14 cellular contexts compared by ENCODE assay signal in genomic region chr17:80970762-80971703, GRCh38. TPM values are rescaled to one million over a fixed set of nuclear protein-coding genes. Genes with fewer than 3 reads are reported as not detected.
DNase-seq lines count a peak whose midpoint lies in the region; ATAC-seq and TF ChIP-seq lines count a peak whose summit lies in the region.
"Had no signal": no experiment of that assay in that cellular context is flagged by ENCODE, and none has a peak within 500 bp of the region (broad histone marks: within the 10 kb centered on the region; RNA-seq: fewer than 3 reads in every experiment).

No MANE protein-coding gene starts in this region.

- no peak overlapping the region for H3K4me3 Mint-ChIP-seq in activated T-cell treated with anti-CD3 and anti-CD28 coated beads, Interleukin-2, amount 50 U/mL, for 72 hours
- H3K4me3 Mint-ChIP-seq in glutamatergic neuron (ENCODE audit: unreplicated experiment) = no peak overlapping the region
- peak overlapping the region in 1 of 2 donors; percentile 78 for H3K4me3 Mint-ChIP-seq in stimulated activated naive B cell treated with anti-CD40 and anti-IgM and Interleukin-4, amounts not matched to agents 10 μg/mL and 1 μg/mL and 100 μg/mL, for 72 hours
- H3K4me3 Mint-ChIP-seq: WTC11 had no signal

- no peak overlapping the region for H3K4me3 ChIP-seq in OCI-LY1 (ENCODE audit: low read depth, low read length, poor library complexity, severe bottlenecking)
- H3K4me3 ChIP-seq: mucosa of descending colon, smooth muscle cell, upper lobe of right lung had no signal

- no peaks in the 10 kb centered on the region for H3F3A ChIP-seq in OCI-LY1 (ENCODE audit: insufficient read depth, low read length)

- no peak for DNase-seq in activated T-cell treated with anti-CD3 and anti-CD28 coated beads, Interleukin-2, amount 50 U/mL, for 72 hours
- no peak for DNase-seq in activated T-cell treated with anti-CD3 and anti-CD28 coated beads, Interleukin-2, amount 50 U/mL, for 48 hours
- DNase-seq in glutamatergic neuron (peak; percentile 24), iPS-NIHi11 (ENCODE audit: low spot score) (no peak)
- no peak for DNase-seq in stimulated activated naive B cell treated with anti-CD40 and anti-IgM and Interleukin-4, amounts not matched to agents 10 μg/mL and 1 μg/mL and 100 μg/mL, for 72 hours
- DNase-seq: activated gamma-delta T cell, upper lobe of right lung had no signal

- no peak overlapping the region for H2AFZ ChIP-seq in OCI-LY1 (ENCODE audit: low read length)

- no peak overlapping the region for H3K27ac ChIP-seq in OCI-LY1 (ENCODE audit: low read depth, low read length, poor library complexity, severe bottlenecking)
- H3K27ac ChIP-seq: upper lobe of right lung had no signal

- H3K9ac ChIP-seq in OCI-LY1 (ENCODE audit: low read length) = no peak overlapping the region

- H3K27me3 Mint-ChIP-seq in activated T-cell treated with anti-CD3 and anti-CD28 coated beads, Interleukin-2, amount 50 U/mL, for 72 hours (ENCODE audit: low read depth) = no peaks in the 10 kb centered on the region
- H3K27me3 Mint-ChIP-seq in glutamatergic neuron (ENCODE audit: unreplicated experiment) = peaks cover 9% of the 10 kb centered on the region
- peaks cover 6 to 7% of the 10 kb centered on the region in 2 donors for H3K27me3 Mint-ChIP-seq in stimulated activated naive B cell treated with anti-CD40 and anti-IgM and Interleukin-4, amounts not matched to agents 10 μg/mL and 1 μg/mL and 100 μg/mL, for 72 hours

- no peak overlapping the region for H3K4me2 ChIP-seq in OCI-LY1 (ENCODE audit: low read length)
- H3K4me2 ChIP-seq: smooth muscle cell had no signal

- H3K79me2 ChIP-seq in OCI-LY1 (ENCODE audit: insufficient read depth, low read length) = no peaks in the 10 kb centered on the region

- no peaks in the 10 kb centered on the region for H3K4me1 Mint-ChIP-seq in activated T-cell treated with anti-CD3 and anti-CD28 coated beads, Interleukin-2, amount 50 U/mL, for 72 hours (ENCODE audit: low read depth)
- H3K4me1 Mint-ChIP-seq in glutamatergic neuron (ENCODE audit: low read depth, unreplicated experiment) = peaks cover 2% of the 10 kb centered on the region
- peaks cover 14 to 30% of the 10 kb centered on the region in 2 donors for H3K4me1 Mint-ChIP-seq in stimulated activated naive B cell treated with anti-CD40 and anti-IgM and Interleukin-4, amounts not matched to agents 10 μg/mL and 1 μg/mL and 100 μg/mL, for 72 hours
- H3K4me1 Mint-ChIP-seq: WTC11 had no signal

- peak in 1 of 2 donors; percentile 3 for ATAC-seq in activated T-cell treated with anti-CD3 and anti-CD28 coated beads, Interleukin-2, amount 50 U/mL, for 72 hours (replicated peaks in 1 of 2)
- peak; percentile 10 to 18 for ATAC-seq in stimulated activated naive B cell treated with anti-CD40 and anti-IgM and Interleukin-4, amounts not matched to agents 10 μg/mL and 1 μg/mL and 100 μg/mL, for 72 hours (replicated peaks)
- ATAC-seq in HG03521 (IDR thresholded peaks at IDR 0.05; ENCODE audit: unreplicated experiment) (no peak), GM18867 (IDR thresholded peaks at IDR 0.05; ENCODE audit: unreplicated experiment) (no peak)

- no peaks in the 10 kb centered on the region for H4K20me1 ChIP-seq in OCI-LY1 (ENCODE audit: insufficient read depth, low read length)

- peaks cover 0 to 3% of the 10 kb centered on the region in 2 donors for H3K36me3 Mint-ChIP-seq in activated T-cell treated with anti-CD3 and anti-CD28 coated beads, Interleukin-2, amount 50 U/mL, for 72 hours (ENCODE audit: insufficient read depth in 2 of 2)
- H3K36me3 Mint-ChIP-seq in glutamatergic neuron (ENCODE audit: unreplicated experiment) = no peaks in the 10 kb centered on the region
- peaks cover 10 to 12% of the 10 kb centered on the region in 2 donors for H3K36me3 Mint-ChIP-seq in stimulated activated naive B cell treated with anti-CD40 and anti-IgM and Interleukin-4, amounts not matched to agents 10 μg/mL and 1 μg/mL and 100 μg/mL, for 72 hours
- H3K36me3 Mint-ChIP-seq: T-cell, WTC11 had no signal

- H3K27me3 ChIP-seq in OCI-LY1 (ENCODE audit: insufficient read depth, low read length) = no peaks in the 10 kb centered on the region

- no peaks in the 10 kb centered on the region for H3K9me2 ChIP-seq in OCI-LY1 (ENCODE audit: low read depth, low read length)

- peaks cover 5% of the 10 kb centered on the region for H3K36me3 ChIP-seq in OCI-LY1 (ENCODE audit: insufficient read depth, low read length)
- H3K36me3 ChIP-seq: upper lobe of right lung had no signal

- peaks cover 9% of the 10 kb centered on the region for H3K4me1 ChIP-seq in OCI-LY1 (ENCODE audit: insufficient read depth, low read length, severe bottlenecking)

- TF ChIP-seq CTCF in OCI-LY1 (IDR thresholded peaks at IDR 0.05; ENCODE audit: low read length) = peak; percentile 4; the same call in 1 of the 2 replicates
- TF ChIP-seq CTCF in glutamatergic neuron (IDR thresholded peaks at IDR 0.05; ENCODE audit: partially characterized antibody, unreplicated experiment) = no peak

- H3K27ac Mint-ChIP-seq in activated T-cell treated with anti-CD3 and anti-CD28 coated beads, Interleukin-2, amount 50 U/mL, for 72 hours = peak overlapping the region; percentile 27
- no peak overlapping the region for H3K27ac Mint-ChIP-seq in glutamatergic neuron (ENCODE audit: unreplicated experiment)
- peak overlapping the region; percentile 56 for H3K27ac Mint-ChIP-seq in stimulated activated naive B cell treated with anti-CD40 and anti-IgM and Interleukin-4, amounts not matched to agents 10 μg/mL and 1 μg/mL and 100 μg/mL, for 72 hours
- H3K27ac Mint-ChIP-seq: T-cell had no signal

- no peaks in the 10 kb centered on the region for H3K9me3 ChIP-seq in OCI-LY1 (ENCODE audit: low read length)
- H3K9me3 ChIP-seq: mucosa of descending colon, upper lobe of right lung had no signal

- no peaks in the 10 kb centered on the region for H3K9me3 Mint-ChIP-seq in activated T-cell treated with anti-CD3 and anti-CD28 coated beads, Interleukin-2, amount 50 U/mL, for 72 hours
- H3K9me3 Mint-ChIP-seq in glutamatergic neuron (ENCODE audit: unreplicated experiment) = peaks cover 6% of the 10 kb centered on the region
- H3K9me3 Mint-ChIP-seq in stimulated activated naive B cell treated with anti-CD40 and anti-IgM and Interleukin-4, amounts not matched to agents 10 μg/mL and 1 μg/mL and 100 μg/mL, for 72 hours = no peaks in the 10 kb centered on the region
- H3K9me3 Mint-ChIP-seq: T-cell, WTC11 had no signal

RNA-seq across cellular contexts. Expression of gene CHMP6, which starts 20.6 kb away (rescaled TPM):
- 10 to 100 TPM; 11.2 to 12.2 TPM for total RNA-seq in activated T-cell treated with anti-CD3 and anti-CD28 coated beads, Interleukin-2, amount 50 U/mL, for 72 hours
- 24.3 TPM for total RNA-seq in glutamatergic neuron (ENCODE audit: unreplicated experiment)

Comparison
In these comparisons a context has a peak if more than half of its experiments do, and no peak if none do; other contexts are left out.
1. ATAC-seq: peak in stimulated activated naive B cell treated with anti-CD40 and anti-IgM and Interleukin-4, amounts not matched to agents 10 μg/mL and 1 μg/mL and 100 μg/mL, for 72 hours (2 of 2); none in HG03521 (single experiment) and GM18867 (single experiment).